1 cellular context compared by ENCODE assay signal in the genomic region with DNA sequence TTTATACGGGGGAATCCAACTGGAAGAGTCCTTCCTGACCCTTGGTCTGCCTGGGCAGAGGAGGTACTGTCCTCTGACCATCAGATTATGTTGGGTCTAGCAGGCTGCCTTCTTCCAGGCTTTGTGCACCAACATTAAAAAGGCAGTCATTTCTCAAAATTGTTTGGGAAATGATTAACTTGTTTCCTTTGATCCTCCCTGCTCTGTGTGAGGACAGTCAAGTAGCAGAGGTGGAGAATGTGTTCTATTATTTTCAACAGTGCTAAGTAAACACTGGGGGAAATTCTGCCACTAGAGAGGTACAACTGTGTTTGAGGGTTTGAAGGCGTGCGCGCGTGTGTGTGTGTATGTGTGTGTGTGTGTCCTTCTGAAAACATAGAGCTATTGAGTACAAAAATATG.
TF ChIP-seq lines count a peak whose summit lies in the region.

No MANE protein-coding gene starts in this region.

TF ChIP-seq in HepG2, 621 proteins besides CTCF, POLR2A, EP300 and RAD21 (continued from another document and continues in another):
- TF ChIP-seq, protein P1, sequence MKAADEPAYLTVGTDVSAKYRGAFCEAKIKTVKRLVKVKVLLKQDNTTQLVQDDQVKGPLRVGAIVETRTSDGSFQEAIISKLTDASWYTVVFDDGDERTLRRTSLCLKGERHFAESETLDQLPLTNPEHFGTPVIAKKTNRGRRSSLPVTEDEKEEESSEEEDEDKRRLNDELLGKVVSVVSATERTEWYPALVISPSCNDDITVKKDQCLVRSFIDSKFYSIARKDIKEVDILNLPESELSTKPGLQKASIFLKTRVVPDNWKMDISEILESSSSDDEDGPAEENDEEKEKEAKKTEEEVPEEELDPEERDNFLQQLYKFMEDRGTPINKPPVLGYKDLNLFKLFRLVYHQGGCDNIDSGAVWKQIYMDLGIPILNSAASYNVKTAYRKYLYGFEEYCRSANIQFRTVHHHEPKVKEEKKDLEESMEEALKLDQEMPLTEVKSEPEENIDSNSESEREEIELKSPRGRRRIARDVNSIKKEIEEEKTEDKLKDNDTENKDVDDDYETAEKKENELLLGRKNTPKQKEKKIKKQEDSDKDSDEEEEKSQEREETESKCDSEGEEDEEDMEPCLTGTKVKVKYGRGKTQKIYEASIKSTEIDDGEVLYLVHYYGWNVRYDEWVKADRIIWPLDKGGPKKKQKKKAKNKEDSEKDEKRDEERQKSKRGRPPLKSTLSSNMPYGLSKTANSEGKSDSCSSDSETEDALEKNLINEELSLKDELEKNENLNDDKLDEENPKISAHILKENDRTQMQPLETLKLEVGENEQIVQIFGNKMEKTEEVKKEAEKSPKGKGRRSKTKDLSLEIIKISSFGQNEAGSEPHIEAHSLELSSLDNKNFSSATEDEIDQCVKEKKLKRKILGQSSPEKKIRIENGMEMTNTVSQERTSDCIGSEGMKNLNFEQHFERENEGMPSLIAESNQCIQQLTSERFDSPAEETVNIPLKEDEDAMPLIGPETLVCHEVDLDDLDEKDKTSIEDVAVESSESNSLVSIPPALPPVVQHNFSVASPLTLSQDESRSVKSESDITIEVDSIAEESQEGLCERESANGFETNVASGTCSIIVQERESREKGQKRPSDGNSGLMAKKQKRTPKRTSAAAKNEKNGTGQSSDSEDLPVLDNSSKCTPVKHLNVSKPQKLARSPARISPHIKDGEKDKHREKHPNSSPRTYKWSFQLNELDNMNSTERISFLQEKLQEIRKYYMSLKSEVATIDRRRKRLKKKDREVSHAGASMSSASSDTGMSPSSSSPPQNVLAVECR (CRISPR knock-in tag; IDR thresholded peaks at IDR 0.05; ENCODE audit: borderline replicate concordance) = peak; percentile 56; the same call in 1 of the 2 replicates
- TF ChIP-seq ZNF746 (CRISPR knock-in tag; IDR thresholded peaks at IDR 0.05) (peak; percentile 81; the same call in 1 of the 2 replicates), ZNF121 (CRISPR knock-in tag; IDR thresholded peaks at IDR 0.05) (peak; percentile 52; the same call in 1 of the 2 replicates), MIXL1 (CRISPR knock-in tag; IDR thresholded peaks at IDR 0.05) (peak; percentile 88), FOXP1 (IDR thresholded peaks at IDR 0.05) (peak; percentile 89), FOXP1 (CRISPR knock-in tag; IDR thresholded peaks at IDR 0.05) (peak; percentile 95), ZNF432 (CRISPR knock-in tag; IDR thresholded peaks at IDR 0.05; ENCODE audit: borderline replicate concordance) (no peak), PAX8 (CRISPR knock-in tag; IDR thresholded peaks at IDR 0.05; ENCODE audit: borderline replicate concordance) (no peak), ISX (CRISPR knock-in tag; conservative IDR thresholded peaks at IDR 0.05) (no peak), ZNF547 (CRISPR knock-in tag; IDR thresholded peaks at IDR 0.05) (0 out of 2 replicates have a peak, but pooled peaks have one; percentile 22), SIN3A (IDR thresholded peaks at IDR 0.05; ENCODE audit: borderline replicate concordance, low read depth, low read length) (peak; percentile 54; the same call in 1 of the 2 replicates), MIER3 (CRISPR knock-in tag; IDR thresholded peaks at IDR 0.05; ENCODE audit: borderline replicate concordance) (peak; percentile 92; the same call in 1 of the 2 replicates), TOE1 (CRISPR knock-in tag; IDR thresholded peaks at IDR 0.05) (0 out of 2 replicates have a peak, but pooled peaks have one; percentile 13), ZNF331 (CRISPR knock-in tag; IDR thresholded peaks at IDR 0.05) (peak; percentile 91), CCDC6 (CRISPR knock-in tag; IDR thresholded peaks at IDR 0.05) (peak; percentile 79; the same call in 1 of the 2 replicates), ZNF790 (CRISPR knock-in tag; IDR thresholded peaks at IDR 0.05; ENCODE audit: borderline replicate concordance) (no peak), ZNF709 (CRISPR knock-in tag; IDR thresholded peaks at IDR 0.05) (0 out of 2 replicates have a peak, but pooled peaks have one; percentile 23), ZNF101 (CRISPR knock-in tag; IDR thresholded peaks at IDR 0.05; ENCODE audit: borderline replicate concordance, low read depth) (no peak; the same call in 1 of the 2 replicates), BRD4 (CRISPR knock-in tag; IDR thresholded peaks at IDR 0.05) (no peak), HINFP (CRISPR knock-in tag; IDR thresholded peaks at IDR 0.05; ENCODE audit: low read depth) (0 out of 2 replicates have a peak, but pooled peaks have one; percentile 40), KDM3A (CRISPR knock-in tag; IDR thresholded peaks at IDR 0.05; ENCODE audit: low read depth) (peak; percentile 57), THAP11 (CRISPR knock-in tag; IDR thresholded peaks at IDR 0.05) (peak; percentile 65), RARA (CRISPR knock-in tag; IDR thresholded peaks at IDR 0.05) (peak; percentile 86), ZNF747 (CRISPR knock-in tag; IDR thresholded peaks at IDR 0.05; ENCODE audit: borderline replicate concordance) (peak; percentile 72; the same call in 1 of the 2 replicates), KDM6A (CRISPR knock-in tag; IDR thresholded peaks at IDR 0.05; ENCODE audit: low read depth) (peak; percentile 94), ZHX2 (IDR thresholded peaks at IDR 0.05; ENCODE audit: low read depth) (peak; percentile 48; the same call in 1 of the 2 replicates), ZHX2 (CRISPR knock-in tag; IDR thresholded peaks at IDR 0.05; ENCODE audit: borderline replicate concordance) (no peak; the same call in 1 of the 2 replicates), FOXA1 (IDR thresholded peaks at IDR 0.05) (peak; percentile 89), FOXA1 (CRISPR knock-in tag; IDR thresholded peaks at IDR 0.05) (peak; percentile 97)
- TF ChIP-seq, protein P2, sequence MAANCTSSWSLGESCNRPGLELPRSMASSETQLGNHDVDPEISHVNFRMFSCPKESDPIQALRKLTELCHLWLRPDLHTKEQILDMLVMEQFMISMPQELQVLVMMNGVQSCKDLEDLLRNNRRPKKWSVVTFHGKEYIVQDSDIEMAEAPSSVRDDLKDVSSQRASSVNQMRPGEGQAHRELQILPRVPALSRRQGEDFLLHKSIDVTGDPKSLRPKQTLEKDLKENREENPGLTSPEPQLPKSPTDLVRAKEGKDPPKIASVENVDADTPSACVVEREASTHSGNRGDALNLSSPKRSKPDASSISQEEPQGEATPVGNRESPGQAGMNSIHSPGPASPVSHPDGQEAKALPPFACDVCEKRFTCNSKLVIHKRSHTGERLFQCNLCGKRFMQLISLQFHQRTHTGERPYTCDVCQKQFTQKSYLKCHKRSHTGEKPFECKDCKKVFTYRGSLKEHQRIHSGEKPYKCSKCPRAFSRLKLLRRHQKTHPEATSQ (CRISPR knock-in tag; IDR thresholded peaks at IDR 0.05; ENCODE audit: borderline replicate concordance) = peak; percentile 59; the same call in 1 of the 2 replicates
- TF ChIP-seq, protein P3, sequence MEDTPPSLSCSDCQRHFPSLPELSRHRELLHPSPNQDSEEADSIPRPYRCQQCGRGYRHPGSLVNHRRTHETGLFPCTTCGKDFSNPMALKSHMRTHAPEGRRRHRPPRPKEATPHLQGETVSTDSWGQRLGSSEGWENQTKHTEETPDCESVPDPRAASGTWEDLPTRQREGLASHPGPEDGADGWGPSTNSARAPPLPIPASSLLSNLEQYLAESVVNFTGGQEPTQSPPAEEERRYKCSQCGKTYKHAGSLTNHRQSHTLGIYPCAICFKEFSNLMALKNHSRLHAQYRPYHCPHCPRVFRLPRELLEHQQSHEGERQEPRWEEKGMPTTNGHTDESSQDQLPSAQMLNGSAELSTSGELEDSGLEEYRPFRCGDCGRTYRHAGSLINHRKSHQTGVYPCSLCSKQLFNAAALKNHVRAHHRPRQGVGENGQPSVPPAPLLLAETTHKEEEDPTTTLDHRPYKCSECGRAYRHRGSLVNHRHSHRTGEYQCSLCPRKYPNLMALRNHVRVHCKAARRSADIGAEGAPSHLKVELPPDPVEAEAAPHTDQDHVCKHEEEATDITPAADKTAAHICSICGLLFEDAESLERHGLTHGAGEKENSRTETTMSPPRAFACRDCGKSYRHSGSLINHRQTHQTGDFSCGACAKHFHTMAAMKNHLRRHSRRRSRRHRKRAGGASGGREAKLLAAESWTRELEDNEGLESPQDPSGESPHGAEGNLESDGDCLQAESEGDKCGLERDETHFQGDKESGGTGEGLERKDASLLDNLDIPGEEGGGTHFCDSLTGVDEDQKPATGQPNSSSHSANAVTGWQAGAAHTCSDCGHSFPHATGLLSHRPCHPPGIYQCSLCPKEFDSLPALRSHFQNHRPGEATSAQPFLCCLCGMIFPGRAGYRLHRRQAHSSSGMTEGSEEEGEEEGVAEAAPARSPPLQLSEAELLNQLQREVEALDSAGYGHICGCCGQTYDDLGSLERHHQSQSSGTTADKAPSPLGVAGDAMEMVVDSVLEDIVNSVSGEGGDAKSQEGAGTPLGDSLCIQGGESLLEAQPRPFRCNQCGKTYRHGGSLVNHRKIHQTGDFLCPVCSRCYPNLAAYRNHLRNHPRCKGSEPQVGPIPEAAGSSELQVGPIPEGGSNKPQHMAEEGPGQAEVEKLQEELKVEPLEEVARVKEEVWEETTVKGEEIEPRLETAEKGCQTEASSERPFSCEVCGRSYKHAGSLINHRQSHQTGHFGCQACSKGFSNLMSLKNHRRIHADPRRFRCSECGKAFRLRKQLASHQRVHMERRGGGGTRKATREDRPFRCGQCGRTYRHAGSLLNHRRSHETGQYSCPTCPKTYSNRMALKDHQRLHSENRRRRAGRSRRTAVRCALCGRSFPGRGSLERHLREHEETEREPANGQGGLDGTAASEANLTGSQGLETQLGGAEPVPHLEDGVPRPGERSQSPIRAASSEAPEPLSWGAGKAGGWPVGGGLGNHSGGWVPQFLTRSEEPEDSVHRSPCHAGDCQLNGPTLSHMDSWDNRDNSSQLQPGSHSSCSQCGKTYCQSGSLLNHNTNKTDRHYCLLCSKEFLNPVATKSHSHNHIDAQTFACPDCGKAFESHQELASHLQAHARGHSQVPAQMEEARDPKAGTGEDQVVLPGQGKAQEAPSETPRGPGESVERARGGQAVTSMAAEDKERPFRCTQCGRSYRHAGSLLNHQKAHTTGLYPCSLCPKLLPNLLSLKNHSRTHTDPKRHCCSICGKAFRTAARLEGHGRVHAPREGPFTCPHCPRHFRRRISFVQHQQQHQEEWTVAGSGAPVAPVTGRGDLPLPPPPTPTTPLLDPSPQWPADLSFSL (CRISPR knock-in tag; IDR thresholded peaks at IDR 0.05) = peak; percentile 95
- TF ChIP-seq, protein P4, sequence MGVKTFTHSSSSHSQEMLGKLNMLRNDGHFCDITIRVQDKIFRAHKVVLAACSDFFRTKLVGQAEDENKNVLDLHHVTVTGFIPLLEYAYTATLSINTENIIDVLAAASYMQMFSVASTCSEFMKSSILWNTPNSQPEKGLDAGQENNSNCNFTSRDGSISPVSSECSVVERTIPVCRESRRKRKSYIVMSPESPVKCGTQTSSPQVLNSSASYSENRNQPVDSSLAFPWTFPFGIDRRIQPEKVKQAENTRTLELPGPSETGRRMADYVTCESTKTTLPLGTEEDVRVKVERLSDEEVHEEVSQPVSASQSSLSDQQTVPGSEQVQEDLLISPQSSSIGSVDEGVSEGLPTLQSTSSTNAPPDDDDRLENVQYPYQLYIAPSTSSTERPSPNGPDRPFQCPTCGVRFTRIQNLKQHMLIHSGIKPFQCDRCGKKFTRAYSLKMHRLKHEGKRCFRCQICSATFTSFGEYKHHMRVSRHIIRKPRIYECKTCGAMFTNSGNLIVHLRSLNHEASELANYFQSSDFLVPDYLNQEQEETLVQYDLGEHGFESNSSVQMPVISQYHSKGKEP (CRISPR knock-in tag; IDR thresholded peaks at IDR 0.05) = 0 out of 2 replicates have a peak, but pooled peaks have one; percentile 43
